25 cellular contexts compared by ENCODE assay signal in the genomic region with DNA sequence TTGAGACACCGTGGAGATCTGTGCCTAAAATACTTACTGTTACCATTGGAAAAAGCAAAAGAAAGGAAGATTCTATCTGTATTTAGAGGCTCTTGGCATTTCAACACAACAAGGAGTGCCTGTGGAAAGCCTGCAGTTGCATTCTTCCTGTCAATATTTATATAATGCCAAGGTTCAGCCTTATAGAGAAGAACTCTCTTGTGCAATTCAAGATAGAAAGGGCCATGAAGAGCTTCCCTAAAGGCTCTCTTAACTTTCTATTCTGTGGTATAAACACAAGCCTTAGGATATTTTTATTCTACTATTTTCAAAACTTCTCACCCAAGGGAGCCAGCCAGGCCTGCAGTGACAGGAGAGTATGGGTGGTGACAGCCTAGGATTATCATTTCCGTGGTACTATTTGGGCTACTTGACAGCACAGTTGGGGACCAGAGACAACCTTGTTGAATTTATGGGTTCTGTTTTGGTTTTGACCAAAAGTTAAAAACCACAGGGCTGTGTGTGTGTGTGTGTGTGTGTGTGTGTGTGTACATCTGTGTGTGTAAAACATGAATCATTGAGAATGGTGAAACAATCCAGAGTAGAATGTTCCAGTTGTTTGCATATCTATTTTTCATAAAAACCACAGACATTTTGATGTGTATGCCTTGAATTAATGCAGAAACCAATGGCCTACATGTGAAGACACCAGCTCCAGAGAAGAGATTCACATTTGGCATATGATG.
"Had no signal": no experiment of that assay in that cellular context is flagged by ENCODE, and none has a peak within 500 bp of the region (broad histone marks: within the 10 kb centered on the region; RNA-seq: fewer than 3 reads in every experiment).

No MANE protein-coding gene starts in this region.

- ATAC-seq: activated CD8-positive, alpha-beta T cell treated with anti-CD3 and anti-CD28 coated beads for 36 hours; gastroesophageal sphincter; heart left ventricle; left ventricle myocardium superior; mucosa of descending colon; stimulated activated naive B cell treated with anti-CD40 and anti-IgM and Interleukin-4, amounts not matched to agents 10 μg/mL and 1 μg/mL and 100 μg/mL, for 72 hours had no signal

- H3K27me3 ChIP-seq: brain microvascular endothelial cell, upper lobe of left lung had no signal

- H3K27me3 Mint-ChIP-seq: activated B cell treated with CpG ODN at 0.5 μM for 24 hours; activated CD8-positive, alpha-beta T cell treated with anti-CD3 and anti-CD28 coated beads for 36 hours; activated naive CD8-positive, alpha-beta T cell treated with anti-CD3 and anti-CD28 coated beads, Interleukin-2, amount 10 ng/mL, durations not matched to agents 7 days and 5 days; activated T-cell treated with anti-CD3 and anti-CD28 coated beads, Interleukin-2, amount 50 U/mL, for 24 hours; memory B cell; naive B cell; progenitor cell of endocrine pancreas; stimulated activated naive B cell treated with anti-CD40 and anti-IgM and Interleukin-4, amounts not matched to agents 10 μg/mL and 1 μg/mL and 100 μg/mL, for 72 hours had no signal

- H3K4me1 Mint-ChIP-seq: activated B cell treated with CpG ODN at 0.5 μM for 24 hours; activated naive CD8-positive, alpha-beta T cell treated with anti-CD3 and anti-CD28 coated beads, Interleukin-2, amount 10 ng/mL, durations not matched to agents 7 days and 5 days; naive B cell; neural crest cell; stimulated activated naive B cell treated with anti-CD40 and anti-IgM and Interleukin-4, amounts not matched to agents 10 μg/mL and 1 μg/mL and 100 μg/mL, for 72 hours had no signal

- H3K4me3 Mint-ChIP-seq: activated B cell treated with CpG ODN at 0.5 μM for 24 hours; activated CD8-positive, alpha-beta T cell treated with anti-CD3 and anti-CD28 coated beads for 36 hours; activated naive CD8-positive, alpha-beta T cell treated with anti-CD3 and anti-CD28 coated beads, Interleukin-2, amount 10 ng/mL, durations not matched to agents 7 days and 5 days; activated T-cell treated with anti-CD3 and anti-CD28 coated beads, Interleukin-2, amount 50 U/mL, for 24 hours; memory B cell; naive B cell; neural crest cell; stimulated activated naive B cell treated with anti-CD40 and anti-IgM and Interleukin-4, amounts not matched to agents 10 μg/mL and 1 μg/mL and 100 μg/mL, for 72 hours had no signal

- H3K9me3 Mint-ChIP-seq: activated B cell treated with CpG ODN at 0.5 μM for 24 hours; activated CD8-positive, alpha-beta T cell treated with anti-CD3 and anti-CD28 coated beads for 36 hours; activated T-cell treated with anti-CD3 and anti-CD28 coated beads, Interleukin-2, amount 50 U/mL, for 24 hours; activated T-helper 2 cell treated with anti-CD3 and anti-CD28 coated beads, Interferon-gamma antibody, Interleukin-2, Interleukin-4, amounts not matched to agents 10 μg/mL and 5 μg/mL and 100 μg/mL, durations not matched to agents 14 hours and 24 hours and 36 hours; neural crest cell had no signal

- DNase-seq: activated B cell treated with CpG ODN at 0.5 μM for 24 hours; activated CD4-positive, alpha-beta T cell treated with anti-CD3 and anti-CD28 coated beads for 48 hours; activated CD8-positive, alpha-beta T cell treated with anti-CD3 and anti-CD28 coated beads for 36 hours; activated naive CD4-positive, alpha-beta T cell treated with Interleukin-2 at 50 U/mL for 16 hours; activated naive CD8-positive, alpha-beta T cell treated with anti-CD3 and anti-CD28 coated beads, Interleukin-2, amount 10 ng/mL, durations not matched to agents 7 days and 5 days; activated T-cell treated with anti-CD3 and anti-CD28 coated beads, Interleukin-2, amount 50 U/mL, for 24 hours; anterior cingulate cortex; brain microvascular endothelial cell; cerebellar nuclear complex; dermis blood vessel endothelial cell; effector memory CD4-positive, alpha-beta T cell; heart left ventricle; kidney glomerular epithelial cell; left ventricle myocardium superior; mucosa of descending colon; naive B cell; stimulated activated naive B cell treated with anti-CD40 and anti-IgM and Interleukin-4, amounts not matched to agents 10 μg/mL and 1 μg/mL and 100 μg/mL, for 72 hours; T-helper 2 cell; upper lobe of left lung had no signal

- H3K4me1 ChIP-seq: heart left ventricle had no signal

- H3K27ac ChIP-seq: brain microvascular endothelial cell, gastroesophageal sphincter, heart left ventricle, thoracic aorta, upper lobe of left lung had no signal

- H3K36me3 Mint-ChIP-seq: activated naive CD8-positive, alpha-beta T cell treated with anti-CD3 and anti-CD28 coated beads, Interleukin-2, amount 10 ng/mL, durations not matched to agents 7 days and 5 days; memory B cell; naive B cell; stimulated activated naive B cell treated with anti-CD40 and anti-IgM and Interleukin-4, amounts not matched to agents 10 μg/mL and 1 μg/mL and 100 μg/mL, for 72 hours had no signal

- H3K27ac Mint-ChIP-seq: activated B cell treated with CpG ODN at 0.5 μM for 24 hours; activated CD8-positive, alpha-beta T cell treated with anti-CD3 and anti-CD28 coated beads for 36 hours; activated naive CD8-positive, alpha-beta T cell treated with anti-CD3 and anti-CD28 coated beads, Interleukin-2, amount 10 ng/mL, durations not matched to agents 7 days and 5 days; activated T-cell treated with anti-CD3 and anti-CD28 coated beads, Interleukin-2, amount 50 U/mL, for 24 hours; activated T-helper 2 cell treated with anti-CD3 and anti-CD28 coated beads, Interferon-gamma antibody, Interleukin-2, Interleukin-4, amounts not matched to agents 10 μg/mL and 5 μg/mL and 100 μg/mL, durations not matched to agents 14 hours and 24 hours and 36 hours; memory B cell; naive B cell; progenitor cell of endocrine pancreas; stimulated activated naive B cell treated with anti-CD40 and anti-IgM and Interleukin-4, amounts not matched to agents 10 μg/mL and 1 μg/mL and 100 μg/mL, for 72 hours had no signal

- H3K36me3 ChIP-seq: brain microvascular endothelial cell, gastroesophageal sphincter, heart left ventricle, thoracic aorta, upper lobe of left lung had no signal

- H3K4me3 ChIP-seq: gastroesophageal sphincter, heart left ventricle, mucosa of descending colon, thoracic aorta, upper lobe of left lung had no signal

- H3K9me3 ChIP-seq: gastroesophageal sphincter, heart left ventricle, mucosa of descending colon, thoracic aorta, upper lobe of left lung had no signal
